8 cellular contexts compared by ENCODE assay signal in genomic region chr21:36422279-36423098, GRCh38. TPM values are rescaled to one million over a fixed set of nuclear protein-coding genes. Genes with fewer than 3 reads are reported as not detected.
A peak's percentile ranks its signal among the peaks of the same experiment; 100 is the strongest.
DNase-seq lines count a peak whose midpoint lies in the region; ATAC-seq and TF ChIP-seq lines count a peak whose summit lies in the region.

No MANE protein-coding gene starts in this region.

- H3K4me3 Mint-ChIP-seq in endodermal cell, result no peak overlapping the region

- H3K9me3 Mint-ChIP-seq in endodermal cell, result no peaks in the 10 kb centered on the region

- H3K27ac ChIP-seq in HUES48 (ENCODE audit: low read depth, low read length) (peak overlapping the region; percentile 49), endodermal cell (ENCODE audit: low read depth, low read length) (no peak overlapping the region)

- peaks cover 3% of the 10 kb centered on the region; the same call in 1 of the 2 replicates for H3K36me3 ChIP-seq in HUES48 (ENCODE audit: control insufficient read depth, insufficient read depth, low read length)
- no peaks in the 10 kb centered on the region for H3K36me3 ChIP-seq in endodermal cell (ENCODE audit: control insufficient read depth, insufficient read depth, low read length)

- peaks cover 19% of the 10 kb centered on the region for H3K4me1 Mint-ChIP-seq in endodermal cell

- peak; percentile 94 for TF ChIP-seq CTCF in endodermal cell (conservative IDR thresholded peaks at IDR 0.05)

- ATAC-seq in GM21515 (IDR thresholded peaks at IDR 0.05; ENCODE audit: unreplicated experiment), result no peak
- no peak for ATAC-seq in GM18861 (IDR thresholded peaks at IDR 0.05; ENCODE audit: unreplicated experiment)

- H3K36me3 Mint-ChIP-seq in endodermal cell (ENCODE audit: low read depth), result peaks cover 13% of the 10 kb centered on the region

- 65 to 80% methylated on average over 16 to 28 of the region's 28 CpGs for WGBS in endodermal cell (ENCODE audit: insufficient coverage in 1 of 2, insufficient read length in 1 of 2), 2 experiments

- peak overlapping the region; percentile 75 for H3K27ac Mint-ChIP-seq in endodermal cell

- H3K4me1 ChIP-seq in HUES48 (ENCODE audit: control insufficient read depth, insufficient read depth, low read length) (no peaks in the 10 kb centered on the region), endodermal cell (ENCODE audit: control insufficient read depth, insufficient read depth, low read length) (no peaks in the 10 kb centered on the region)

- H3K27me3 Mint-ChIP-seq in endodermal cell (ENCODE audit: insufficient read depth), result no peaks in the 10 kb centered on the region

- H3K9ac ChIP-seq in HUES48 (ENCODE audit: low read depth, low read length) (no peak overlapping the region), endodermal cell (ENCODE audit: extremely low read depth, low read length, poor library complexity, severe bottlenecking) (no peak overlapping the region)

- H3K27me3 ChIP-seq in HUES48 (ENCODE audit: control insufficient read depth, insufficient read depth, low read length) (no peaks in the 10 kb centered on the region), endodermal cell (ENCODE audit: control insufficient read depth, insufficient read depth, low read length, poor library complexity, severe bottlenecking) (no peaks in the 10 kb centered on the region)

- H3K9me3 ChIP-seq in HUES48 (ENCODE audit: control insufficient read depth, insufficient read depth, low read length) (no peaks in the 10 kb centered on the region), endodermal cell (ENCODE audit: control insufficient read depth, low read length) (no peaks in the 10 kb centered on the region)

- DNase-seq in NCI-H2171 treated with DMSO at 0.1 percent for 48 hours (lab: John Stamatoyannopoulos, UW) (peak; percentile 6), NCI-H2171 (lab: John Stamatoyannopoulos, UW) (no peak), SKM-1 treated with dmso at 0.1 percent for 144 hours (lab: John Stamatoyannopoulos, UW; ENCODE audit: unreplicated experiment) (peak; percentile 33), endodermal cell (peak; percentile 95), mucosa of gallbladder (ENCODE audit: low spot score) (peak; percentile 47)

- H3K4me3 ChIP-seq in HUES48 (ENCODE audit: low read depth, low read length), result no peak overlapping the region
- no peak overlapping the region for H3K4me3 ChIP-seq in endodermal cell (ENCODE audit: low read length)

RNA-seq across cellular contexts. Expression of gene CHAF1B, which starts 37.3 kb away (rescaled TPM):
- 10 to 100 TPM; 16.3 to 27.1 TPM for total RNA-seq in endodermal cell
- 14.6 TPM for polyA plus RNA-seq in endodermal cell (2013, experiment 1 of 2)
- polyA plus RNA-seq in endodermal cell (2013, experiment 2 of 2), result 11.7 TPM
- total RNA-seq in mucosa of gallbladder, result 2.2 TPM

RNA-seq across cellular contexts. Expression of gene CLDN14, which starts 57.4 kb away (rescaled TPM):
- total RNA-seq in endodermal cell, result not detected
- polyA plus RNA-seq in endodermal cell (2013, experiment 1 of 2), result not detected
- polyA plus RNA-seq in endodermal cell (2013, experiment 2 of 2), result not detected
- 1.1 TPM for total RNA-seq in mucosa of gallbladder
